In genomic region chr12:57086951-57087688, GRCh38 we compare ENCODE assay signal across 8 cellular contexts. TPM values are rescaled to one million over a fixed set of nuclear protein-coding genes. Genes with fewer than 3 reads are reported as not detected.
DNase-seq lines count a peak whose midpoint lies in the region; ATAC-seq and TF ChIP-seq lines count a peak whose summit lies in the region.

No MANE protein-coding gene starts in this region.

- H3K27ac Mint-ChIP-seq in CD14-positive monocyte (peak overlapping the region; percentile 94 to 98 (median 97)), progenitor cell of endocrine pancreas (peak overlapping the region; percentile 98)

- no peaks in the 10 kb centered on the region for H3K27me3 ChIP-seq in adipocyte (replicated peaks; ENCODE audit: control insufficient read depth, insufficient read depth, low read length)

- peak overlapping the region; percentile 99 for H3K9ac ChIP-seq in adipocyte (ENCODE audit: low read length)

- peak overlapping the region; percentile 90 to 96 for H3K4me3 Mint-ChIP-seq in CD14-positive monocyte
- peak overlapping the region; percentile 86 for H3K4me3 Mint-ChIP-seq in progenitor cell of endocrine pancreas (ENCODE audit: low read depth)

- ATAC-seq in GM19463 (IDR thresholded peaks at IDR 0.05; ENCODE audit: unreplicated experiment) (peak; percentile 26), left cardiac atrium (peak; percentile 62 to 75)

- intact Hi-C loops in CD14-positive monocyte (cut with micrococcal nuclease): no loop called here
- intact Hi-C loops in left cardiac atrium (cut with DNase I): no loop called here

- H3K4me3 ChIP-seq in adipocyte (ENCODE audit: low read length): peak overlapping the region; percentile 90

- H3K9me3 Mint-ChIP-seq in CD14-positive monocyte (peaks cover 0 to 2% (median 0%) of the 10 kb centered on the region in 7 donors), progenitor cell of endocrine pancreas (ENCODE audit: low read depth) (no peaks in the 10 kb centered on the region)

- H3K4me1 Mint-ChIP-seq in CD14-positive monocyte (peaks cover 42% of the 10 kb centered on the region), progenitor cell of endocrine pancreas (ENCODE audit: low read depth) (peaks cover 33% of the 10 kb centered on the region)

- no peaks in the 10 kb centered on the region for H3K9me3 ChIP-seq in adipocyte (ENCODE audit: control insufficient read depth, low read length)

- H3K27me3 Mint-ChIP-seq in CD14-positive monocyte (ENCODE audit: low read depth in 3 of 3) (peaks cover 0 to 12% (median 10%) of the 10 kb centered on the region in 3 donors), progenitor cell of endocrine pancreas (no peaks in the 10 kb centered on the region)

- DNase-seq in CD14-positive monocyte (ENCODE audit: low spot score): peak; percentile 84
- peak; percentile 67 for DNase-seq in HT1080 (ENCODE audit: low read depth)
- DNase-seq in SW480 (ENCODE audit: low spot score): peak; percentile 84
- DNase-seq in adipocyte (ENCODE audit: low read depth): peak; percentile 97
- DNase-seq in left cardiac atrium: peak; percentile 96
- DNase-seq in progenitor cell of endocrine pancreas (ENCODE audit: low spot score, unreplicated experiment): peak; percentile 37
- DNase-seq in ureter (ENCODE audit: low spot score): peak; percentile 94

- H3K4me1 ChIP-seq in adipocyte (ENCODE audit: control insufficient read depth, insufficient read depth, low read length): peaks cover 40% of the 10 kb centered on the region

- H3K36me3 Mint-ChIP-seq in CD14-positive monocyte (peaks cover 10 to 12% of the 10 kb centered on the region in 2 donors), progenitor cell of endocrine pancreas (ENCODE audit: insufficient read depth) (peaks cover 2% of the 10 kb centered on the region)

- TF ChIP-seq CTCF in CD14-positive monocyte (IDR thresholded peaks at IDR 0.05): no peak
- no peak for TF ChIP-seq CTCF in progenitor cell of endocrine pancreas (IDR thresholded peaks at IDR 0.05; ENCODE audit: unreplicated experiment)

- H3K36me3 ChIP-seq in adipocyte (ENCODE audit: control insufficient read depth, insufficient read depth, low read length, severe bottlenecking): peaks cover 13% of the 10 kb centered on the region

RNA-seq across cellular contexts. Expression of gene NAB2, which starts 1.8 kb away (rescaled TPM):
- 1 to 10 TPM in 1 of 2 donors, under 1 TPM in 1; 1.00 to 2.7 TPM for polyA plus RNA-seq in CD14-positive monocyte
- 27.4 and 30.6 TPM in 2 replicates for total RNA-seq in HT1080 (2014; rRNA removed; shearing (Covaris generic))
- polyA plus RNA-seq in HT1080 (2015; cell fraction: cytosol; rRNA removed): 18.1 and 20.1 TPM in 2 replicates
- 29.1 and 34.0 TPM in 2 replicates for polyA plus RNA-seq in HT1080 (2015; cell fraction: nucleus; rRNA removed)
- total RNA-seq in left cardiac atrium: 10 to 100 TPM; 11.1 to 17.1 TPM
- 13.4 and 13.8 TPM in 2 replicates for total RNA-seq in progenitor cell of endocrine pancreas
- 16.2 TPM for total RNA-seq in ureter

RNA-seq across cellular contexts. Expression of gene NEMP1, which starts 8.5 kb away (rescaled TPM):
- 1 to 10 TPM; 1.9 to 2.2 TPM for polyA plus RNA-seq in CD14-positive monocyte
- 19.0 and 23.3 TPM in 2 replicates for total RNA-seq in HT1080 (2014; rRNA removed; shearing (Covaris generic))
- 18.8 and 21.2 TPM in 2 replicates for polyA plus RNA-seq in HT1080 (2015; cell fraction: cytosol; rRNA removed)
- 49.3 and 51.4 TPM in 2 replicates for polyA plus RNA-seq in HT1080 (2015; cell fraction: nucleus; rRNA removed)
- 1 to 10 TPM; 2.8 to 5.3 TPM for total RNA-seq in left cardiac atrium
- total RNA-seq in progenitor cell of endocrine pancreas: 24.2 and 26.5 TPM in 2 replicates
- total RNA-seq in ureter: 12.5 TPM

RNA-seq across cellular contexts. Expression of gene STAT6, which starts 24.0 kb away (rescaled TPM):
- polyA plus RNA-seq in CD14-positive monocyte: 100 to 1,000 TPM; 132 to 154 TPM
- 107 and 118 TPM in 2 replicates for total RNA-seq in HT1080 (2014; rRNA removed; shearing (Covaris generic))
- 57.6 and 60.6 TPM in 2 replicates for polyA plus RNA-seq in HT1080 (2015; cell fraction: cytosol; rRNA removed)
- 192 and 225 TPM in 2 replicates for polyA plus RNA-seq in HT1080 (2015; cell fraction: nucleus; rRNA removed)
- total RNA-seq in left cardiac atrium (10 to 100 TPM; 77.7 to 78.1 TPM), progenitor cell of endocrine pancreas (130 and 136 TPM in 2 replicates), ureter (280 TPM)

RNA-seq across cellular contexts. Expression of gene MYO1A, which starts 37.2 kb away (rescaled TPM):
- polyA plus RNA-seq in CD14-positive monocyte: 1 to 10 TPM in 1 of 2 donors, under 1 TPM in 1; 0.22 to 1.3 TPM
- total RNA-seq in HT1080 (2014; rRNA removed; shearing (Covaris generic)): not detected in 2 replicates
- polyA plus RNA-seq in HT1080 (2015; cell fraction: cytosol; rRNA removed): 0.10 and 0.20 TPM in 2 replicates
- polyA plus RNA-seq in HT1080 (2015; cell fraction: nucleus; rRNA removed): not detected in 2 replicates
- total RNA-seq in left cardiac atrium (under 1 TPM; 0.09 to 0.13 TPM), progenitor cell of endocrine pancreas (1.2 and 1.6 TPM in 2 replicates), ureter (0.23 TPM)

RNA-seq across cellular contexts. Expression of gene LRP1, which starts 41.2 kb away (rescaled TPM):
- 10 to 100 TPM in 1 of 2 donors, 1 to 10 TPM in 1; 5.5 to 10.5 TPM for polyA plus RNA-seq in CD14-positive monocyte
- 12.5 and 14.8 TPM in 2 replicates for total RNA-seq in HT1080 (2014; rRNA removed; shearing (Covaris generic))
- 8.4 and 10.0 TPM in 2 replicates for polyA plus RNA-seq in HT1080 (2015; cell fraction: cytosol; rRNA removed)
- polyA plus RNA-seq in HT1080 (2015; cell fraction: nucleus; rRNA removed): 146 and 164 TPM in 2 replicates
- total RNA-seq in left cardiac atrium (100 to 1,000 TPM; 188 to 222 TPM), progenitor cell of endocrine pancreas (93.4 and 95.7 TPM in 2 replicates), ureter (180 TPM)

Comparison
In these comparisons a context has a peak if more than half of its experiments do, and no peak if none do; other contexts are left out.
1. Peak in every context shown above with its lines: DNase-seq, ATAC-seq and H3K4me3 ChIP-seq.
2. DNase-seq: peak in every context shown above with its lines; median percentile 97 in adipocyte; 96 in left cardiac atrium; 94 in ureter; 84 in CD14-positive monocyte; 84 in SW480; 67 in HT1080; 37 in progenitor cell of endocrine pancreas.